Comparison of ENCODE assay signal across 8 cellular contexts in the genomic region with DNA sequence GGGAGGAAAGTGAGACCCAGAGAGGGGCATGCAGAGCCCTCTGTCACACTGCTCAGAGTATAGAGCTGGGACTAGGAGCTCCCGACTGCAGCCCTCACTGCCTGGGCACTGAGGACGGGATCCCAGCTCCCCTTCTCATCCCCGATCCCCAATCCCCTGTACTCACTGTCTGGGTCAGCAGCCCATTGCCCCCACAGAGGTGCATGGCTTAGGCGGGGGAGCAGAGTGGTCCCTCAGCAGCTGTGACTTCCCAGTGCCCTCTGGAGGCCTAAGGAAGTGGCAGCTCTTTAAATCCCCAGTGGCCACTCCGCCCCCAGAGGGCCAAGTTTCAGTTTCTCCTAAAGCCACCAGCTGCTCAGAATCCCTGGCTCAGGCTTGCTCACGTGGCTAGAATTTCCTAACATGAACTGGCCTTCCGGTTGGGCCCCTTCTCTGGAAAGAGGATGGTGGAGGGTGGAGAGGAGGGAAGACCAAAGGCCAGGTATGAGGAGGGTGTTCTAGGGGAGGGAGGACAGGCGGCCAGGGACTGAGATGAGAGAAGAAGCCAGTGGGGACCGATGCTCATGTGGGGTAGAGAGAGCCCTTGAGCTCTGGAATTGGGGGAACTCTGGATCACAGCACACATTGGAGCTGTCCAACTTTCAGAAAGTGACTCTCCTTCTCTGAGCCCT. TPM values are rescaled to one million over a fixed set of nuclear protein-coding genes. Genes with fewer than 3 reads are reported as not detected.
DNase-seq lines count a peak whose midpoint lies in the region; ATAC-seq and TF ChIP-seq lines count a peak whose summit lies in the region.

A gene with protein sequence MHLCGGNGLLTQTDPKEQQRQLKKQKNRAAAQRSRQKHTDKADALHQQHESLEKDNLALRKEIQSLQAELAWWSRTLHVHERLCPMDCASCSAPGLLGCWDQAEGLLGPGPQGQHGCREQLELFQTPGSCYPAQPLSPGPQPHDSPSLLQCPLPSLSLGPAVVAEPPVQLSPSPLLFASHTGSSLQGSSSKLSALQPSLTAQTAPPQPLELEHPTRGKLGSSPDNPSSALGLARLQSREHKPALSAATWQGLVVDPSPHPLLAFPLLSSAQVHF (minus strand): TSS at position 262 of the 671 bp plus-strand sequence. CDS start 57 bp downstream, at position 205.

- H3K4me3 Mint-ChIP-seq in T-helper 2 cell treated with Interferon-gamma antibody and Interleukin-4, amounts not matched to agents 5 μg/mL and 100 μg/mL, for 36 hours = no peak within 1 kb of the TSS
- peak within 1 kb of the TSS; percentile 56 for H3K4me3 Mint-ChIP-seq in WTC11
- H3K4me3 Mint-ChIP-seq in neural progenitor cell = peak within 1 kb of the TSS; percentile 63

- no peaks in the 10 kb centered on the region for H3K36me3 Mint-ChIP-seq in T-helper 2 cell treated with Interferon-gamma antibody and Interleukin-4, amounts not matched to agents 5 μg/mL and 100 μg/mL, for 36 hours (ENCODE audit: low read depth)
- H3K36me3 Mint-ChIP-seq in WTC11 (no peaks in the 10 kb centered on the region), neural progenitor cell (no peaks in the 10 kb centered on the region)

- CTCF ChIA-PET in WTC11 (lab: Charles Lee) = interaction anchor here (0.6 to 4.5 kb wide), 37 partner anchors 8 to 548 kb away, joined by 3 to 39 read pairs (median 5); partner anchors contain the start of genes ARL2, ATG2A, CDC42BPG and FAU

- POLR2A ChIA-PET in WTC11 (lab: Charles Lee) = interaction anchor here (0.5 to 1.6 kb wide), 9 partner anchors 18 to 1465 kb away, joined by 3 to 5 read pairs (median 3); partner anchors contain the start of genes CDC42EP2 and SF1

- H3K36me3 ChIP-seq in neural progenitor cell = no peaks in the 10 kb centered on the region

- peak within 1 kb of the TSS; percentile 31 for H3K27ac Mint-ChIP-seq in T-helper 2 cell treated with Interferon-gamma antibody and Interleukin-4, amounts not matched to agents 5 μg/mL and 100 μg/mL, for 36 hours
- peak within 1 kb of the TSS; percentile 78 for H3K27ac Mint-ChIP-seq in WTC11
- peak within 1 kb of the TSS; percentile 85 for H3K27ac Mint-ChIP-seq in neural progenitor cell

- H3K27ac ChIP-seq in neural progenitor cell = no peak within 1 kb of the TSS

- no peaks in the 10 kb centered on the region for H3K27me3 Mint-ChIP-seq in T-helper 2 cell treated with Interferon-gamma antibody and Interleukin-4, amounts not matched to agents 5 μg/mL and 100 μg/mL, for 36 hours (ENCODE audit: low read depth)
- H3K27me3 Mint-ChIP-seq in WTC11 (ENCODE audit: low read depth) (no peaks in the 10 kb centered on the region), neural progenitor cell (ENCODE audit: insufficient read depth, low read depth) (peaks cover 7% of the 10 kb centered on the region)

- no peaks in the 10 kb centered on the region for H3K27me3 ChIP-seq in neural progenitor cell

- H3K4me1 ChIP-seq in neural progenitor cell = no peaks in the 10 kb centered on the region

- TF ChIP-seq CTCF in WTC11 (IDR thresholded peaks at IDR 0.05) = no peak
- TF ChIP-seq CTCF in neural progenitor cell (IDR thresholded peaks at IDR 0.05) = peak; percentile 63

- H3K9me3 ChIP-seq in neural progenitor cell (ENCODE audit: low read depth) = no peaks in the 10 kb centered on the region

- ATAC-seq in WTC11 = peak; percentile 97
- ATAC-seq in HG02981 (IDR thresholded peaks at IDR 0.05; ENCODE audit: unreplicated experiment) = no peak

- H2AFZ ChIP-seq in neural progenitor cell (replicated peaks) = peak within 1 kb of the TSS; percentile 92

- peak within 1 kb of the TSS; percentile 10 for H3K4me2 ChIP-seq in neural progenitor cell

- H3K79me2 ChIP-seq in neural progenitor cell (ENCODE audit: low read depth) = no peaks in the 10 kb centered on the region

- H3K4me1 Mint-ChIP-seq in T-helper 2 cell treated with Interferon-gamma antibody and Interleukin-4, amounts not matched to agents 5 μg/mL and 100 μg/mL, for 36 hours (ENCODE audit: low read depth) = peaks cover 20% of the 10 kb centered on the region
- H3K4me1 Mint-ChIP-seq in WTC11 (peaks cover 18% of the 10 kb centered on the region), neural progenitor cell (peaks cover 12% of the 10 kb centered on the region)

- DNase-seq in T-helper 2 cell treated with Interferon-gamma antibody and Interleukin-4, amounts not matched to agents 5 μg/mL and 100 μg/mL, for 36 hours (ENCODE audit: low spot score) = no peak
- no peak for DNase-seq in T-helper 2 cell
- peak; percentile 21 to 56 for DNase-seq in NCI-H1930 (lab: John Stamatoyannopoulos, UW)
- peak; percentile 76 for DNase-seq in WTC11 (ENCODE audit: low spot score)
- DNase-seq in germinal center (ENCODE audit: low spot score) = peak; percentile 80
- peak; percentile 86 for DNase-seq in neural progenitor cell (ENCODE audit: low spot score)
- no peak for DNase-seq in activated CD8-positive, alpha-beta memory T cell treated with anti-CD3 and anti-CD28 coated beads, Interleukin-2, amount 50 U/mL, for 48 hours

- H3K4me3 ChIP-seq in neural progenitor cell = no peak within 1 kb of the TSS

- H3F3A ChIP-seq in neural progenitor cell (ENCODE audit: low read depth) = peaks cover 6% of the 10 kb centered on the region

- no peaks in the 10 kb centered on the region for H3K9me3 Mint-ChIP-seq in T-helper 2 cell treated with Interferon-gamma antibody and Interleukin-4, amounts not matched to agents 5 μg/mL and 100 μg/mL, for 36 hours
- H3K9me3 Mint-ChIP-seq in WTC11 = no peaks in the 10 kb centered on the region
- no peaks in the 10 kb centered on the region for H3K9me3 Mint-ChIP-seq in neural progenitor cell

- H3K9ac ChIP-seq in neural progenitor cell = no peak within 1 kb of the TSS

- H4K20me1 ChIP-seq in neural progenitor cell (ENCODE audit: low read depth) = no peaks in the 10 kb centered on the region

TF ChIP-seq in WTC11, 78 proteins besides CTCF, POLR2A, EP300 and RAD21:
- TF ChIP-seq TEAD4 (CRISPR knock-in tag; IDR thresholded peaks at IDR 0.05) (no peak), ESRRA (CRISPR knock-in tag; IDR thresholded peaks at IDR 0.05; ENCODE audit: borderline replicate concordance) (no peak), FOXK1 (CRISPR knock-in tag; IDR thresholded peaks at IDR 0.05) (0 out of 2 replicates have a peak, but pooled peaks have one; percentile 6), ZNF263 (CRISPR knock-in tag; IDR thresholded peaks at IDR 0.05; ENCODE audit: low read depth) (0 out of 2 replicates have a peak, but pooled peaks have one; percentile 20), GABPB1 (CRISPR knock-in tag; IDR thresholded peaks at IDR 0.05) (peak; percentile 62; the same call in 1 of the 2 replicates), MAX (CRISPR knock-in tag; IDR thresholded peaks at IDR 0.05) (peak; percentile 69; the same call in 1 of the 2 replicates), ZBTB43 (CRISPR knock-in tag; IDR thresholded peaks at IDR 0.05) (no peak), USF2 (CRISPR knock-in tag; IDR thresholded peaks at IDR 0.05) (peak; percentile 77)
- TF ChIP-seq, protein P1, sequence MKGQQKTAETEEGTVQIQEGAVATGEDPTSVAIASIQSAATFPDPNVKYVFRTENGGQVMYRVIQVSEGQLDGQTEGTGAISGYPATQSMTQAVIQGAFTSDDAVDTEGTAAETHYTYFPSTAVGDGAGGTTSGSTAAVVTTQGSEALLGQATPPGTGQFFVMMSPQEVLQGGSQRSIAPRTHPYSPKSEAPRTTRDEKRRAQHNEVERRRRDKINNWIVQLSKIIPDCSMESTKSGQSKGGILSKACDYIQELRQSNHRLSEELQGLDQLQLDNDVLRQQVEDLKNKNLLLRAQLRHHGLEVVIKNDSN (CRISPR knock-in tag; IDR thresholded peaks at IDR 0.05) = peak; percentile 79; the same call in 1 of the 2 replicates

RNA-seq across cellular contexts. Expression of the gene that starts here (rescaled TPM):
- total RNA-seq in WTC11 (2021) (1.3 to 3.2 TPM (median 2.2 TPM) in 3 replicates), neural progenitor cell (ENCODE audit: low replicate concordance) (0.28 TPM in 1 of 2 replicates, not detected in the other)

Comparison
In these comparisons a context has a peak if more than half of its experiments do, and no peak if none do; other contexts are left out.
1. Peak in DNase-seq and H3K4me2 ChIP-seq in neural progenitor cell; RNA of the gene not detected or under 1 TPM.
2. DNase-seq: peak in NCI-H1930 (2 of 2), WTC11 (single experiment) and germinal center (single experiment); none in T-helper 2 cell treated with Interferon-gamma antibody and Interleukin-4, amounts not matched to agents 5 μg/mL and 100 μg/mL, for 36 hours (single experiment), T-helper 2 cell (0 of 5) and activated CD8-positive, alpha-beta memory T cell treated with anti-CD3 and anti-CD28 coated beads, Interleukin-2, amount 50 U/mL, for 48 hours (single experiment).
3. H3K27ac Mint-ChIP-seq: peak in every context shown above with its lines; median percentile 85 in neural progenitor cell; 78 in WTC11; 31 in T-helper 2 cell treated with Interferon-gamma antibody and Interleukin-4, amounts not matched to agents 5 μg/mL and 100 μg/mL, for 36 hours.